In genomic region chr4:76993787-76994641, GRCh38 we compare ENCODE assay signal across 8 cellular contexts. TPM values are rescaled to one million over a fixed set of nuclear protein-coding genes. Genes with fewer than 3 reads are reported as not detected.
DNase-seq lines count a peak whose midpoint lies in the region; ATAC-seq and TF ChIP-seq lines count a peak whose summit lies in the region.

No MANE protein-coding gene starts in this region.

- intact Hi-C loops in upper lobe of right lung (cut with DNase I), result no loop called here

- no peak for TF ChIP-seq CTCF in upper lobe of right lung (IDR thresholded peaks at IDR 0.05)

- H3K27me3 ChIP-seq in upper lobe of right lung, result no peaks in the 10 kb centered on the region

- H3K36me3 Mint-ChIP-seq in effector memory CD8-positive, alpha-beta T cell (ENCODE audit: insufficient read depth), result peaks cover 18% of the 10 kb centered on the region

- H3K27me3 Mint-ChIP-seq in effector memory CD8-positive, alpha-beta T cell, result no peaks in the 10 kb centered on the region

- H3K9me3 Mint-ChIP-seq in effector memory CD8-positive, alpha-beta T cell, result peaks cover 0 to 3% of the 10 kb centered on the region in 2 donors

- peak overlapping the region; percentile 55 to 57 for H3K4me3 Mint-ChIP-seq in effector memory CD8-positive, alpha-beta T cell

- peaks cover 31 to 35% of the 10 kb centered on the region in 2 donors for H3K4me1 Mint-ChIP-seq in effector memory CD8-positive, alpha-beta T cell (ENCODE audit: low read depth in 2 of 2)

- H3K36me3 ChIP-seq in upper lobe of right lung, result peaks cover 21% of the 10 kb centered on the region

- ATAC-seq in HG03354 (IDR thresholded peaks at IDR 0.05; ENCODE audit: poor library complexity, severe bottlenecking, unreplicated experiment) (peak; percentile 93), upper lobe of right lung (peak; percentile 52)
- ATAC-seq in effector memory CD8-positive, alpha-beta T cell (replicated peaks), result peak; percentile 64

- DNase-seq in activated CD8-positive, alpha-beta memory T cell treated with anti-CD3 and anti-CD28 coated beads for 24 hours, result peak; percentile 79
- DNase-seq in activated CD8-positive, alpha-beta memory T cell treated with anti-CD3 and anti-CD28 coated beads, Interleukin-2, amount 50 U/mL, for 48 hours, result no peak
- DNase-seq in T-helper 9 cell, result peak; percentile 44
- peak; percentile 29 to 40 (median 33) for DNase-seq in effector memory CD8-positive, alpha-beta T cell
- DNase-seq in upper lobe of right lung, result no peak
- DNase-seq in SIG-M5 (lab: John Stamatoyannopoulos, UW), result no peak
- no peak for DNase-seq in islet precursor cell

- peak overlapping the region in 1 of 2 donors; percentile 7 for H3K27ac Mint-ChIP-seq in effector memory CD8-positive, alpha-beta T cell

- no peak overlapping the region for H3K27ac ChIP-seq in upper lobe of right lung

- no peak overlapping the region for H3K4me3 ChIP-seq in upper lobe of right lung

- H3K4me1 ChIP-seq in upper lobe of right lung, result peaks cover 16% of the 10 kb centered on the region

- no peaks in the 10 kb centered on the region for H3K9me3 ChIP-seq in upper lobe of right lung

RNA-seq across cellular contexts. Expression of gene SEPTIN11, which starts 44.5 kb away (rescaled TPM):
- total RNA-seq in upper lobe of right lung, result 112 TPM

Comparison
In these comparisons a context has a peak if more than half of its experiments do, and no peak if none do; other contexts are left out.
1. DNase-seq: peak in activated CD8-positive, alpha-beta memory T cell treated with anti-CD3 and anti-CD28 coated beads for 24 hours (single experiment), T-helper 9 cell (single experiment) and effector memory CD8-positive, alpha-beta T cell (3 of 3); none in activated CD8-positive, alpha-beta memory T cell treated with anti-CD3 and anti-CD28 coated beads, Interleukin-2, amount 50 U/mL, for 48 hours (single experiment), upper lobe of right lung (single experiment), SIG-M5 (single experiment) and islet precursor cell (single experiment).
2. Peak in every context shown above with its lines, with median percentiles within 50 percentile points of each other: ATAC-seq.